Comparison of ENCODE assay signal across 8 cellular contexts in genomic region chr1:81800741-81801031, GRCh38. TPM values are rescaled to one million over a fixed set of nuclear protein-coding genes. Genes with fewer than 3 reads are reported as not detected.
DNase-seq lines count a peak whose midpoint lies in the region; FAIRE-seq and TF ChIP-seq lines count a peak whose summit lies in the region.

ADGRL2 (plus strand) TSS chr1:81800934; CDS start chr1:81836985, 36,051 bp downstream.

- H3K27me3 Mint-ChIP-seq in activated CD4-positive, alpha-beta T cell treated with anti-CD3 and anti-CD28 coated beads, Interleukin-2, amount 10 ng/mL, durations not matched to agents 7 days and 5 days, result peaks cover 50% of the 10 kb centered on the region
- H3K27me3 Mint-ChIP-seq in immature natural killer cell (ENCODE audit: low read depth in 3 of 3), result peaks cover 9 to 13% (median 12%) of the 10 kb centered on the region in 3 donors

- H3K9me3 ChIP-seq in stomach smooth muscle (ENCODE audit: control insufficient read depth in 2 of 2, low read length in 2 of 2), result no peaks in the 10 kb centered on the region

- peak within 1 kb of the TSS; percentile 80 to 88 for H3K9ac ChIP-seq in stomach smooth muscle (ENCODE audit: low read length in 2 of 2)

- H3K27ac Mint-ChIP-seq in activated CD4-positive, alpha-beta T cell treated with anti-CD3 and anti-CD28 coated beads, Interleukin-2, amount 10 ng/mL, durations not matched to agents 7 days and 5 days, result peak within 1 kb of the TSS; percentile 7
- no peak within 1 kb of the TSS for H3K27ac Mint-ChIP-seq in immature natural killer cell

- TF ChIP-seq CTCF in astrocyte of the spinal cord (IDR thresholded peaks at IDR 0.05; ENCODE audit: low read depth, low read length), result no peak

- H3K4me1 ChIP-seq in stomach smooth muscle (ENCODE audit: control insufficient read depth, insufficient read depth, low read length), result no peaks in the 10 kb centered on the region

- no peaks in the 10 kb centered on the region for H3K9me3 Mint-ChIP-seq in activated CD4-positive, alpha-beta T cell treated with anti-CD3 and anti-CD28 coated beads, Interleukin-2, amount 10 ng/mL, durations not matched to agents 7 days and 5 days
- peaks cover 8 to 40% (median 23%) of the 10 kb centered on the region in 6 donors for H3K9me3 Mint-ChIP-seq in immature natural killer cell

- H3K27ac ChIP-seq in stomach smooth muscle (ENCODE audit: low read length), result peak within 1 kb of the TSS; percentile 89

- no peaks in the 10 kb centered on the region for H3K27me3 ChIP-seq in stomach smooth muscle (ENCODE audit: control insufficient read depth in 1 of 2, insufficient read depth in 2 of 2, low read length in 2 of 2)

- CTCF ChIA-PET in activated CD4-positive, alpha-beta T cell treated with anti-CD3 and anti-CD28 coated beads, Interleukin-2, amount 10 ng/mL, durations not matched to agents 7 days and 5 days (lab: Charles Lee), result no interaction called here

- FAIRE-seq in GM19239 (lab: Jason Lieb, UNC), result no peak

- peaks cover 4% of the 10 kb centered on the region for H3K4me1 Mint-ChIP-seq in activated CD4-positive, alpha-beta T cell treated with anti-CD3 and anti-CD28 coated beads, Interleukin-2, amount 10 ng/mL, durations not matched to agents 7 days and 5 days
- no peaks in the 10 kb centered on the region for H3K4me1 Mint-ChIP-seq in immature natural killer cell

- no peak for DNase-seq in activated CD4-positive, alpha-beta T cell treated with anti-CD3 and anti-CD28 coated beads, Interleukin-2, amount 10 ng/mL, durations not matched to agents 7 days and 5 days
- no peak for DNase-seq in activated CD4-positive, alpha-beta T cell treated with anti-CD3 and anti-CD28 coated beads for 4 hours
- DNase-seq in astrocyte of the spinal cord (ENCODE audit: low read depth, low spot score) (no peak), immature natural killer cell (no peak), GM19239 (ENCODE audit: insufficient read length, low spot score) (no peak), Ammon's horn (ENCODE audit: low spot score) (no peak)
- DNase-seq in effector CD8-positive, alpha-beta T cell (lab: John Stamatoyannopoulos, UW), result no peak

- no peaks in the 10 kb centered on the region for H3K36me3 ChIP-seq in stomach smooth muscle (ENCODE audit: control insufficient read depth in 2 of 2, insufficient read depth in 2 of 2, low read length in 2 of 2)

- no peak within 1 kb of the TSS for H3K4me3 Mint-ChIP-seq in activated CD4-positive, alpha-beta T cell treated with anti-CD3 and anti-CD28 coated beads, Interleukin-2, amount 10 ng/mL, durations not matched to agents 7 days and 5 days
- peak within 1 kb of the TSS in 3 of 5 donors; percentile 35 to 60 (median 59) for H3K4me3 Mint-ChIP-seq in immature natural killer cell

- POLR2A ChIA-PET in activated CD4-positive, alpha-beta T cell treated with anti-CD3 and anti-CD28 coated beads, Interleukin-2, amount 10 ng/mL, durations not matched to agents 7 days and 5 days (lab: Charles Lee), result no interaction called here

- in situ Hi-C loops in astrocyte of the spinal cord (cut with HindIII; ENCODE audit: low sequenced_read_pairs), result no loop called here

- H3K4me3 ChIP-seq in astrocyte of the spinal cord (ENCODE audit: low read depth, low read length) (peak within 1 kb of the TSS; percentile 72), stomach smooth muscle (ENCODE audit: low read length in 2 of 2) (peak within 1 kb of the TSS; percentile 86 to 91)

- no peaks in the 10 kb centered on the region for H3K36me3 Mint-ChIP-seq in activated CD4-positive, alpha-beta T cell treated with anti-CD3 and anti-CD28 coated beads, Interleukin-2, amount 10 ng/mL, durations not matched to agents 7 days and 5 days (ENCODE audit: low read depth)
- H3K36me3 Mint-ChIP-seq in immature natural killer cell, result peaks cover 0 to 3% (median 3%) of the 10 kb centered on the region in 3 donors

RNA-seq across cellular contexts. Expression of gene ADGRL2, which starts in this region (rescaled TPM):
- total RNA-seq in activated CD4-positive, alpha-beta T cell treated with anti-CD3 and anti-CD28 coated beads, Interleukin-2, amount 10 ng/mL, durations not matched to agents 7 days and 5 days, result not detected
- not detected for polyA plus RNA-seq in immature natural killer cell
